8 cellular contexts compared by ENCODE assay signal in genomic region chr12:122646568-122647220, GRCh38. TPM values are rescaled to one million over a fixed set of nuclear protein-coding genes. Genes with fewer than 3 reads are reported as not detected.
DNase-seq lines count a peak whose midpoint lies in the region; ATAC-seq lines count a peak whose summit lies in the region.

No MANE protein-coding gene starts in this region.

- H3K27ac ChIP-seq in caudate nucleus (ENCODE audit: low read depth, low read length) = no peak overlapping the region

- no peaks in the 10 kb centered on the region for H3K36me3 Mint-ChIP-seq in dendritic cell treated with granulocyte-macrophage colony-stimulating factor and Interleukin-4, amounts not matched to agents 40 ng/mL and 50 ng/mL, for 4 days (ENCODE audit: low read depth)

- H3K27ac Mint-ChIP-seq in dendritic cell treated with granulocyte-macrophage colony-stimulating factor and Interleukin-4, amounts not matched to agents 40 ng/mL and 50 ng/mL, for 4 days = peak overlapping the region; percentile 63

- no peaks in the 10 kb centered on the region for H3K9me3 Mint-ChIP-seq in dendritic cell treated with granulocyte-macrophage colony-stimulating factor and Interleukin-4, amounts not matched to agents 40 ng/mL and 50 ng/mL, for 4 days

- DNase-seq in A172 (ENCODE audit: low spot score) = peak; percentile 64
- peak in 3 of 5 experiments; percentile 3 to 86 (median 45) for DNase-seq in T-helper 2 cell
- DNase-seq in stimulated activated CD8-positive, alpha-beta memory T cell treated with anti-CD3 and anti-CD28 coated beads, Interleukin-4, amount 100 ng/mL, for 24 hours (ENCODE audit: low read depth) = peak; percentile 16
- no peak for DNase-seq in foreskin melanocyte
- no peak for DNase-seq in caudate nucleus (lab: John Stamatoyannopoulos, UW)

- H3K27me3 Mint-ChIP-seq in dendritic cell treated with granulocyte-macrophage colony-stimulating factor and Interleukin-4, amounts not matched to agents 40 ng/mL and 50 ng/mL, for 4 days = peaks cover 9% of the 10 kb centered on the region

- H3K4me1 Mint-ChIP-seq in dendritic cell treated with granulocyte-macrophage colony-stimulating factor and Interleukin-4, amounts not matched to agents 40 ng/mL and 50 ng/mL, for 4 days (ENCODE audit: low read depth) = peaks cover 41% of the 10 kb centered on the region

- intact Hi-C loops in dendritic cell treated with granulocyte-macrophage colony-stimulating factor and Interleukin-4, amounts not matched to agents 40 ng/mL and 50 ng/mL, for 4 days (cut with micrococcal nuclease) = loop anchor here (10.0 kb wide), 1 partner anchor 48 kb away; no protein-coding TSS in a partner anchor

- H3K4me3 Mint-ChIP-seq in dendritic cell treated with granulocyte-macrophage colony-stimulating factor and Interleukin-4, amounts not matched to agents 40 ng/mL and 50 ng/mL, for 4 days = peak overlapping the region; percentile 66

- ATAC-seq in GM19025 (IDR thresholded peaks at IDR 0.05; ENCODE audit: low read depth, unreplicated experiment) = peak; percentile 61
- ATAC-seq in HG03196 (IDR thresholded peaks at IDR 0.05; ENCODE audit: unreplicated experiment) = peak; percentile 77

RNA-seq across cellular contexts. Expression of gene HCAR2, which starts 56.5 kb away (rescaled TPM):
- not detected in 2 replicates for total RNA-seq in A172 (2014; rRNA removed; shearing (Covaris generic))

Comparison
In these comparisons a context has a peak if more than half of its experiments do, and no peak if none do; other contexts are left out.
1. DNase-seq: peak in A172 (single experiment), T-helper 2 cell (3 of 5) and stimulated activated CD8-positive, alpha-beta memory T cell treated with anti-CD3 and anti-CD28 coated beads, Interleukin-4, amount 100 ng/mL, for 24 hours (single experiment); none in foreskin melanocyte (single experiment) and caudate nucleus (0 of 61).